Comparison of ENCODE assay signal across 19 cellular contexts in the genomic region with DNA sequence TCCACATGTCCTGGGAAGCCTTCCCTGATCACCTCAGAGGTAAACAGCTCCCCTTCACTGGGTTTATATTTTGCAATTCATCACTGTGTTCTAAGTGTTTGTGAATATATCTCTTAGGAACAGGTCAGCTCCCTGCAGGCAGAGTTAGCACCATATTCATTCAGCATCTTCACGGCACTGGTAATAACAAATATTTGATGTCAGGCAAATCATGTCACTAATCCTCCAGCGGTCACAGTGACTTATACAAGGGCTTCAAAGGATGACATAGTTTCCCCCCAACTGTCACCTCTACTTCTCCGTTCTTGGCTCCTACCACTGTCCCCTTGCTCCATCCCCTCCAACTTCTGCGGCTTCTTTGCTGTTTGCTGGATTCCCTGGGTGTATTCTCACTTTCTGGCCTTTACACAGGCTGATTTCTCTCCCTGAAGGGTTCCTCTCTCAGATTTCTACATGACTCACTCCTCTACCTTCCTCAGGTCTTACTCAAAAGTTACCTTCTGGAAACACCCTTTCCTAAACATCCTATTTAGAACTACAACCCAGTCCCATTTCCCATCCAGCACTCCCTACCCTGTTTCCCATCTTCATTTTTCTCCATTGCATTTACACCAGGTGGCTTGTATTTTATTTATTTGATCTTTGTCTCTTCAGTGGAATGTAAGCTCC.
"Had no signal": no experiment of that assay in that cellular context is flagged by ENCODE, and none has a peak within 500 bp of the region (broad histone marks: within the 10 kb centered on the region; RNA-seq: fewer than 3 reads in every experiment).

No MANE protein-coding gene starts in this region.

- H3K4me1 Mint-ChIP-seq: activated naive CD4-positive, alpha-beta T cell treated with anti-CD3 and anti-CD28 coated beads, Interleukin-2, amount 50 U/mL, for 24 hours; brain; neural crest cell had no signal

- H3K4me1 ChIP-seq: heart right ventricle, lower lobe of right lung had no signal

- H3K27ac Mint-ChIP-seq: activated naive CD4-positive, alpha-beta T cell treated with anti-CD3 and anti-CD28 coated beads, Interleukin-2, amount 50 U/mL, for 24 hours; brain; effector memory CD8-positive, alpha-beta T cell; naive thymus-derived CD4-positive, alpha-beta T cell had no signal

- H3K27ac ChIP-seq: dorsolateral prefrontal cortex, heart right ventricle, lower lobe of right lung, thyroid gland had no signal

- ATAC-seq: effector memory CD8-positive, alpha-beta T cell; heart right ventricle; lower lobe of right lung; naive thymus-derived CD4-positive, alpha-beta T cell had no signal

- H3K36me3 Mint-ChIP-seq: activated naive CD4-positive, alpha-beta T cell treated with anti-CD3 and anti-CD28 coated beads, Interleukin-2, amount 50 U/mL, for 24 hours; brain; naive thymus-derived CD4-positive, alpha-beta T cell had no signal

- H3K27me3 ChIP-seq: dorsolateral prefrontal cortex, heart right ventricle, thyroid gland had no signal

- H3K4me3 Mint-ChIP-seq: activated naive CD4-positive, alpha-beta T cell treated with anti-CD3 and anti-CD28 coated beads, Interleukin-2, amount 50 U/mL, for 24 hours; brain; effector memory CD8-positive, alpha-beta T cell; naive thymus-derived CD4-positive, alpha-beta T cell; neural crest cell had no signal

- DNase-seq: activated CD4-positive, alpha-beta T cell treated with anti-CD3 and anti-CD28 coated beads for 1 hour; activated gamma-delta T cell treated with Interleukin-2 at 50 U/mL for 16 hours; activated T-cell treated with anti-CD3 and anti-CD28 coated beads, Interleukin-2, amount 50 U/mL, for 1 hour; aorta; central memory CD4-positive, alpha-beta T cell; dorsolateral prefrontal cortex; effector memory CD8-positive, alpha-beta T cell; heart right ventricle; kidney; lower lobe of right lung; naive thymus-derived CD4-positive, alpha-beta T cell; retina; stimulated activated CD4-positive, alpha-beta T cell treated with anti-CD3 and anti-CD28 coated beads, Interleukin-4, amount 100 ng/mL, for 1 hour; stimulated activated naive CD4-positive, alpha-beta T cell treated with Interleukin-2 at 50 U/mL for 16 hours; T-helper 1 cell; thyroid gland had no signal

- H3K9me3 Mint-ChIP-seq: activated naive CD4-positive, alpha-beta T cell treated with anti-CD3 and anti-CD28 coated beads, Interleukin-2, amount 50 U/mL, for 24 hours; effector memory CD8-positive, alpha-beta T cell; naive thymus-derived CD4-positive, alpha-beta T cell; neural crest cell had no signal
